ENCODE assay signal across 19 cellular contexts in the genomic region with DNA sequence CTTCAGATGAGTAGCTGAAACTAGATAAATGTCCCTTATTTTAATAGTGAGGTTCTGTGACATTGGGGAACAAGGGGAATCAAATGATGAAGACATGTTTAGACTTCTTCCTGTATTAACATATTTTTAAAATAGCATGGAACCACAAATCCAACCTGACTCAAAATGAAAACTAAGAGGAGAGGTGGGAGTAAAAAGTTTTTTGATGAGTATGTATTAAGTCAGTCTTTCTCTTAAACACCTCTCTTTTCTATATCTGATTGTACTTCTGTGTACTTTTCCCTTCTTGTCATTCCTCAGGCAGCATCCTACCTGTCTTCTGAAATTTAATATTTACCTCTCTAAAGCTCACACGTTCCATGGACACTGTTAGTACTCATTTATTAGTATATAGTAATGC. TPM values are rescaled to one million over a fixed set of nuclear protein-coding genes. Genes with fewer than 3 reads are reported as not detected.
A peak's percentile ranks its signal among the peaks of the same experiment; 100 is the strongest.
DNase-seq lines count a peak whose midpoint lies in the region; ATAC-seq and TF ChIP-seq lines count a peak whose summit lies in the region.
"Had no signal": no experiment of that assay in that cellular context is flagged by ENCODE, and none has a peak within 500 bp of the region (broad histone marks: within the 10 kb centered on the region; RNA-seq: fewer than 3 reads in every experiment).

No MANE protein-coding gene starts in this region.

- no peak for DNase-seq in activated CD8-positive, alpha-beta T cell treated with anti-CD3 and anti-CD28 coated beads for 36 hours
- DNase-seq in activated CD8-positive, alpha-beta T cell treated with anti-CD3 and anti-CD28 coated beads, Interleukin-2, amount 10 ng/mL, durations not matched to agents 7 days and 5 days, result no peak
- DNase-seq in GM13977 (ENCODE audit: low spot score) (peak; percentile 9), testis (no peak)
- no peak for DNase-seq in activated T-helper 1 cell treated with anti-CD3 and anti-CD28 coated beads, Interleukin-12 subunit alpha, Interleukin-12 subunit beta, Interleukin-2, Interleukin-4 antibody, amounts not matched to agents 30 ng/mL and 10 ng/mL and 1 ng/mL, durations not matched to agents 14 hours and 24 hours and 36 hours (ENCODE audit: low spot score)
- no peak for DNase-seq in stimulated activated naive B cell treated with anti-CD40 and anti-IgM and Interleukin-4, amounts not matched to agents 10 μg/mL and 1 μg/mL and 100 μg/mL, for 72 hours
- DNase-seq: CD8-positive, alpha-beta T cell; DMS79; GM23248; HCEC 1CT; IMR-90; Kasumi-1; MM.1S; NCI-H1092 treated with DMSO at 0.1 percent for 48 hours; NCI-H510A treated with DMSO at 0.1 percent for 48 hours; NCI-H82 had no signal

- ATAC-seq in activated CD8-positive, alpha-beta T cell treated with anti-CD3 and anti-CD28 coated beads for 36 hours, result peak; percentile 72
- no peak for ATAC-seq in activated CD8-positive, alpha-beta T cell treated with anti-CD3 and anti-CD28 coated beads, Interleukin-2, amount 10 ng/mL, durations not matched to agents 7 days and 5 days
- ATAC-seq in stimulated activated naive B cell treated with anti-CD40 and anti-IgM and Interleukin-4, amounts not matched to agents 10 μg/mL and 1 μg/mL and 100 μg/mL, for 72 hours (replicated peaks), result peak; percentile 25 to 46
- ATAC-seq in HG03469 (IDR thresholded peaks at IDR 0.05; ENCODE audit: unreplicated experiment), result no peak
- ATAC-seq: CD8-positive, alpha-beta T cell; Panc1 had no signal

- peaks cover 17% of the 10 kb centered on the region for H3K4me1 Mint-ChIP-seq in activated CD8-positive, alpha-beta T cell treated with anti-CD3 and anti-CD28 coated beads for 36 hours (ENCODE audit: low read depth)
- peaks cover 9% of the 10 kb centered on the region for H3K4me1 Mint-ChIP-seq in activated CD8-positive, alpha-beta T cell treated with anti-CD3 and anti-CD28 coated beads, Interleukin-2, amount 10 ng/mL, durations not matched to agents 7 days and 5 days (ENCODE audit: low read depth)
- H3K4me1 Mint-ChIP-seq in activated T-helper 1 cell treated with anti-CD3 and anti-CD28 coated beads, Interleukin-12 subunit alpha, Interleukin-12 subunit beta, Interleukin-2, Interleukin-4 antibody, amounts not matched to agents 30 ng/mL and 10 ng/mL and 1 ng/mL, durations not matched to agents 14 hours and 24 hours and 36 hours (ENCODE audit: low read depth), result peaks cover 19% of the 10 kb centered on the region
- H3K4me1 Mint-ChIP-seq in stimulated activated naive B cell treated with anti-CD40 and anti-IgM and Interleukin-4, amounts not matched to agents 10 μg/mL and 1 μg/mL and 100 μg/mL, for 72 hours, result peaks cover 4 to 10% of the 10 kb centered on the region in 2 donors

- no peak overlapping the region for H3K4me3 ChIP-seq in testis
- H3K4me3 ChIP-seq: BLaER1, GM23248 had no signal

- no peaks in the 10 kb centered on the region for H3K27me3 ChIP-seq in testis
- H3K27me3 ChIP-seq: BLaER1 had no signal

- POLR2A ChIA-PET in activated CD8-positive, alpha-beta T cell treated with anti-CD3 and anti-CD28 coated beads for 36 hours (lab: Charles Lee), result interaction anchor here (1.2 to 1.6 kb wide), 2 partner anchors 8 to 110 kb away, joined by 4 to 6 read pairs; a partner anchor contains a TSS
- POLR2A ChIA-PET in activated CD8-positive, alpha-beta T cell treated with anti-CD3 and anti-CD28 coated beads, Interleukin-2, amount 10 ng/mL, durations not matched to agents 7 days and 5 days (lab: Charles Lee), result interaction anchor here (1.0 kb wide), 1 partner anchor 109 kb away, joined by 3 read pairs; no protein-coding TSS in a partner anchor

- H3K36me3 Mint-ChIP-seq in activated CD8-positive, alpha-beta T cell treated with anti-CD3 and anti-CD28 coated beads for 36 hours (ENCODE audit: low read depth), result peaks cover 2% of the 10 kb centered on the region
- peaks cover 2% of the 10 kb centered on the region for H3K36me3 Mint-ChIP-seq in activated CD8-positive, alpha-beta T cell treated with anti-CD3 and anti-CD28 coated beads, Interleukin-2, amount 10 ng/mL, durations not matched to agents 7 days and 5 days (ENCODE audit: low read depth)
- H3K36me3 Mint-ChIP-seq in activated T-helper 1 cell treated with anti-CD3 and anti-CD28 coated beads, Interleukin-12 subunit alpha, Interleukin-12 subunit beta, Interleukin-2, Interleukin-4 antibody, amounts not matched to agents 30 ng/mL and 10 ng/mL and 1 ng/mL, durations not matched to agents 14 hours and 24 hours and 36 hours (ENCODE audit: low read depth), result peaks cover 3% of the 10 kb centered on the region
- peaks cover 3 to 4% of the 10 kb centered on the region in 2 donors for H3K36me3 Mint-ChIP-seq in stimulated activated naive B cell treated with anti-CD40 and anti-IgM and Interleukin-4, amounts not matched to agents 10 μg/mL and 1 μg/mL and 100 μg/mL, for 72 hours
- H3K36me3 Mint-ChIP-seq: CD8-positive, alpha-beta T cell had no signal

- TF ChIP-seq POLR2A in testis (IDR thresholded peaks at IDR 0.05), result no peak

- intact Hi-C loops in activated CD8-positive, alpha-beta T cell treated with anti-CD3 and anti-CD28 coated beads for 36 hours (cut with micrococcal nuclease), result no loop called here
- intact Hi-C loops in activated T-helper 1 cell treated with anti-CD3 and anti-CD28 coated beads, Interleukin-12 subunit alpha, Interleukin-12 subunit beta, Interleukin-2, Interleukin-4 antibody, amounts not matched to agents 30 ng/mL and 10 ng/mL and 1 ng/mL, durations not matched to agents 14 hours and 24 hours and 36 hours (cut with micrococcal nuclease), result loop anchor here (1.0 kb wide), 1 partner anchor 8 kb away; a partner anchor contains a TSS
- intact Hi-C loops in testis (cut with DNase I; ENCODE audit: low total_unique reads), result loop anchor here (10.0 kb wide), 1 partner anchor 127 kb away; no protein-coding TSS in a partner anchor

- peak overlapping the region; percentile 63 for H3K27ac Mint-ChIP-seq in activated CD8-positive, alpha-beta T cell treated with anti-CD3 and anti-CD28 coated beads for 36 hours
- H3K27ac Mint-ChIP-seq in activated CD8-positive, alpha-beta T cell treated with anti-CD3 and anti-CD28 coated beads, Interleukin-2, amount 10 ng/mL, durations not matched to agents 7 days and 5 days, result no peak overlapping the region
- H3K27ac Mint-ChIP-seq in activated T-helper 1 cell treated with anti-CD3 and anti-CD28 coated beads, Interleukin-12 subunit alpha, Interleukin-12 subunit beta, Interleukin-2, Interleukin-4 antibody, amounts not matched to agents 30 ng/mL and 10 ng/mL and 1 ng/mL, durations not matched to agents 14 hours and 24 hours and 36 hours, result peak overlapping the region; percentile 64
- no peak overlapping the region for H3K27ac Mint-ChIP-seq in stimulated activated naive B cell treated with anti-CD40 and anti-IgM and Interleukin-4, amounts not matched to agents 10 μg/mL and 1 μg/mL and 100 μg/mL, for 72 hours
- H3K27ac Mint-ChIP-seq: CD8-positive, alpha-beta T cell had no signal

- H3K4me1 ChIP-seq in testis, result no peaks in the 10 kb centered on the region
- H3K4me1 ChIP-seq: BLaER1 had no signal

- no peak overlapping the region for H3K4me3 Mint-ChIP-seq in activated CD8-positive, alpha-beta T cell treated with anti-CD3 and anti-CD28 coated beads for 36 hours
- H3K4me3 Mint-ChIP-seq in activated CD8-positive, alpha-beta T cell treated with anti-CD3 and anti-CD28 coated beads, Interleukin-2, amount 10 ng/mL, durations not matched to agents 7 days and 5 days, result no peak overlapping the region
- H3K4me3 Mint-ChIP-seq in activated T-helper 1 cell treated with anti-CD3 and anti-CD28 coated beads, Interleukin-12 subunit alpha, Interleukin-12 subunit beta, Interleukin-2, Interleukin-4 antibody, amounts not matched to agents 30 ng/mL and 10 ng/mL and 1 ng/mL, durations not matched to agents 14 hours and 24 hours and 36 hours, result no peak overlapping the region
- H3K4me3 Mint-ChIP-seq in stimulated activated naive B cell treated with anti-CD40 and anti-IgM and Interleukin-4, amounts not matched to agents 10 μg/mL and 1 μg/mL and 100 μg/mL, for 72 hours, result no peak overlapping the region
- H3K4me3 Mint-ChIP-seq: CD8-positive, alpha-beta T cell had no signal

- no peak for TF ChIP-seq CTCF in activated CD8-positive, alpha-beta T cell treated with anti-CD3 and anti-CD28 coated beads for 36 hours (IDR thresholded peaks at IDR 0.05)
- TF ChIP-seq CTCF in GM13977 (IDR thresholded peaks at IDR 0.05; ENCODE audit: extremely low read depth, insufficient read depth, missing control alignments), result no peak
- no peak for TF ChIP-seq CTCF in testis (IDR thresholded peaks at IDR 0.05)

- no peaks in the 10 kb centered on the region for H3K36me3 ChIP-seq in testis (ENCODE audit: low read depth, missing control alignments)
- H3K36me3 ChIP-seq: BLaER1 had no signal

- in situ Hi-C loops in GM13977 (cut with MboI; ENCODE audit: low pct_unique_long_range_greater_than_20kb, low sequenced_read_pairs, unreplicated experiment), result no loop called here

- CTCF ChIA-PET in activated CD8-positive, alpha-beta T cell treated with anti-CD3 and anti-CD28 coated beads for 36 hours (lab: Charles Lee), result interaction anchor here (0.7 to 2.2 kb wide), 4 partner anchors 10 to 188 kb away, joined by 3 to 8 read pairs (median 3); no protein-coding TSS in a partner anchor
- CTCF ChIA-PET in activated CD8-positive, alpha-beta T cell treated with anti-CD3 and anti-CD28 coated beads, Interleukin-2, amount 10 ng/mL, durations not matched to agents 7 days and 5 days (lab: Charles Lee), result interaction anchor here (0.9 to 1.4 kb wide), 3 partner anchors 8 to 189 kb away, joined by 3 to 5 read pairs (median 3); no protein-coding TSS in a partner anchor

- H3K27me3 Mint-ChIP-seq in activated CD8-positive, alpha-beta T cell treated with anti-CD3 and anti-CD28 coated beads for 36 hours, result no peaks in the 10 kb centered on the region
- H3K27me3 Mint-ChIP-seq in activated CD8-positive, alpha-beta T cell treated with anti-CD3 and anti-CD28 coated beads, Interleukin-2, amount 10 ng/mL, durations not matched to agents 7 days and 5 days (ENCODE audit: low read depth), result peaks cover 3% of the 10 kb centered on the region
- H3K27me3 Mint-ChIP-seq in activated T-helper 1 cell treated with anti-CD3 and anti-CD28 coated beads, Interleukin-12 subunit alpha, Interleukin-12 subunit beta, Interleukin-2, Interleukin-4 antibody, amounts not matched to agents 30 ng/mL and 10 ng/mL and 1 ng/mL, durations not matched to agents 14 hours and 24 hours and 36 hours (ENCODE audit: insufficient read depth), result peaks cover 2% of the 10 kb centered on the region
- no peaks in the 10 kb centered on the region for H3K27me3 Mint-ChIP-seq in stimulated activated naive B cell treated with anti-CD40 and anti-IgM and Interleukin-4, amounts not matched to agents 10 μg/mL and 1 μg/mL and 100 μg/mL, for 72 hours

- no peaks in the 10 kb centered on the region for H3K9me3 Mint-ChIP-seq in activated CD8-positive, alpha-beta T cell treated with anti-CD3 and anti-CD28 coated beads for 36 hours
- no peaks in the 10 kb centered on the region for H3K9me3 Mint-ChIP-seq in activated CD8-positive, alpha-beta T cell treated with anti-CD3 and anti-CD28 coated beads, Interleukin-2, amount 10 ng/mL, durations not matched to agents 7 days and 5 days (ENCODE audit: insufficient read depth)
- H3K9me3 Mint-ChIP-seq in activated T-helper 1 cell treated with anti-CD3 and anti-CD28 coated beads, Interleukin-12 subunit alpha, Interleukin-12 subunit beta, Interleukin-2, Interleukin-4 antibody, amounts not matched to agents 30 ng/mL and 10 ng/mL and 1 ng/mL, durations not matched to agents 14 hours and 24 hours and 36 hours, result no peaks in the 10 kb centered on the region
- no peaks in the 10 kb centered on the region for H3K9me3 Mint-ChIP-seq in stimulated activated naive B cell treated with anti-CD40 and anti-IgM and Interleukin-4, amounts not matched to agents 10 μg/mL and 1 μg/mL and 100 μg/mL, for 72 hours
- H3K9me3 Mint-ChIP-seq: CD8-positive, alpha-beta T cell had no signal

- no peak overlapping the region for H3K27ac ChIP-seq in testis
- H3K27ac ChIP-seq: BLaER1, GM23248 had no signal

- no peaks in the 10 kb centered on the region for H3K9me3 ChIP-seq in testis
- H3K9me3 ChIP-seq: BLaER1 had no signal

- 87 to 94% methylated on average over 1 of the region's 1 CpG for WGBS in testis, 2 donors

RNA-seq across cellular contexts. Expression of a gene that starts 8.7 kb away (rescaled TPM):
- 10 to 100 TPM; 17.9 to 18.9 TPM for total RNA-seq in activated CD8-positive, alpha-beta T cell treated with anti-CD3 and anti-CD28 coated beads for 36 hours
- 1 to 10 TPM; 7.7 to 9.5 TPM for total RNA-seq in activated CD8-positive, alpha-beta T cell treated with anti-CD3 and anti-CD28 coated beads, Interleukin-2, amount 10 ng/mL, durations not matched to agents 7 days and 5 days
- 10.6 and 11.8 TPM in 2 replicates for total RNA-seq in activated T-helper 1 cell treated with anti-CD3 and anti-CD28 coated beads, Interleukin-12 subunit alpha, Interleukin-12 subunit beta, Interleukin-2, Interleukin-4 antibody, amounts not matched to agents 30 ng/mL and 10 ng/mL and 1 ng/mL, durations not matched to agents 14 hours and 24 hours and 36 hours
- 1 to 10 TPM; 7.6 to 8.8 TPM for total RNA-seq in testis
- polyA plus RNA-seq in testis (ENCODE audit: insufficient read depth, low read depth, low replicate concordance), result 12.2 TPM

Comparison
In these comparisons a context has a peak if more than half of its experiments do, and no peak if none do; other contexts are left out.
1. ATAC-seq: peak in activated CD8-positive, alpha-beta T cell treated with anti-CD3 and anti-CD28 coated beads for 36 hours (single experiment) and stimulated activated naive B cell treated with anti-CD40 and anti-IgM and Interleukin-4, amounts not matched to agents 10 μg/mL and 1 μg/mL and 100 μg/mL, for 72 hours (2 of 2); none in activated CD8-positive, alpha-beta T cell treated with anti-CD3 and anti-CD28 coated beads, Interleukin-2, amount 10 ng/mL, durations not matched to agents 7 days and 5 days (single experiment) and HG03469 (single experiment).
2. H3K27ac Mint-ChIP-seq: peak in activated CD8-positive, alpha-beta T cell treated with anti-CD3 and anti-CD28 coated beads for 36 hours (single experiment) and activated T-helper 1 cell treated with anti-CD3 and anti-CD28 coated beads, Interleukin-12 subunit alpha, Interleukin-12 subunit beta, Interleukin-2, Interleukin-4 antibody, amounts not matched to agents 30 ng/mL and 10 ng/mL and 1 ng/mL, durations not matched to agents 14 hours and 24 hours and 36 hours (single experiment); none in activated CD8-positive, alpha-beta T cell treated with anti-CD3 and anti-CD28 coated beads, Interleukin-2, amount 10 ng/mL, durations not matched to agents 7 days and 5 days (single experiment) and stimulated activated naive B cell treated with anti-CD40 and anti-IgM and Interleukin-4, amounts not matched to agents 10 μg/mL and 1 μg/mL and 100 μg/mL, for 72 hours (single experiment).